In the genomic region with DNA sequence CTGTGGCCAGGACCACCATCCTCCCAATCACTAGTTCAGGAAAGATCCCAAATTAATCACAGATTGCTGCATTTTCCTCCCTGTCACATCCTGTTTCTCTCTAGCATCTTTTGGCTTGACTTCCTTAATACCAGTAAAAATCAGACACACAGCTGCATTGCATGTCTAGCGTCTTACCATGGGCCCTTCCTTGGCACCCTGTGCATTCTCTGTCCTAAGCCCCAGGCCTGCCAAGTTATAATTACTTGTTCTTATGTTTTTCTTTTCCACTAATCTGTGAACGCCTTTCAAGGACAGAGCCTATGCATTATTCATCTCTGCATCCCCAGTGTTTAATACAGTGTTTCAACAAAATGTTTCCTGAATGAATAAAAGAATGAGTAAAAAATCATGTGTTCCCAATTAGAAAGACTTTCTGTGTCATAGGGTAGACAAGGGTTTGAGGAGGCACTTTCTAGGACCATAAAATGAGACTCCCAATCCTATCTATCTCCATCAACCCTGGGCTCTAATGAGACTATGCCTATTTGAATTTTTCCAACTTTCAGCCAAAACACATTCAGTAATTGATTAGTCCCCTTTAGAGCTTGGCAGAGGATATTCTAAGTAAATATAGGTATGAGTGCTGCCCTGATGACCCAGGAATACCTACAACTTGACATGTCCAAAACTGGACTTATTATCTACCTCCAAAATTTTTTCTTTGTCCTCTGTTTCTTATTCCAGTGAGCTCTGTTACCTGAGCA, we compare ENCODE assay signal across 21 cellular contexts. TPM values are rescaled to one million over a fixed set of nuclear protein-coding genes. Genes with fewer than 3 reads are reported as not detected.
DNase-seq lines count a peak whose midpoint lies in the region; ATAC-seq and TF ChIP-seq lines count a peak whose summit lies in the region.
"Had no signal": no experiment of that assay in that cellular context is flagged by ENCODE, and none has a peak within 500 bp of the region (broad histone marks: within the 10 kb centered on the region; RNA-seq: fewer than 3 reads in every experiment).

No MANE protein-coding gene starts in this region.

- intact Hi-C loops in Right ventricle myocardium superior (cut with DNase I) (no loop called here), cardiac septum (cut with DNase I) (no loop called here), ascending aorta (cut with DNase I) (no loop called here), heart left ventricle (cut with DNase I) (no loop called here), aorta (cut with DNase I) (no loop called here)
- intact Hi-C loops in activated CD4-positive, alpha-beta T cell treated with anti-CD3 and anti-CD28 coated beads, Interleukin-2, amount 10 ng/mL, durations not matched to agents 24 days and 14 days (cut with micrococcal nuclease), result no loop called here

- H3K9me3 Mint-ChIP-seq in activated CD4-positive, alpha-beta T cell treated with anti-CD3 and anti-CD28 coated beads, Interleukin-2, amount 10 ng/mL, durations not matched to agents 24 days and 14 days, result peaks cover 5% of the 10 kb centered on the region

- TF ChIP-seq CTCF in ascending aorta (IDR thresholded peaks at IDR 0.05) (no peak), heart left ventricle (IDR thresholded peaks at IDR 0.05) (no peak)

- H3K27ac Mint-ChIP-seq in activated CD4-positive, alpha-beta T cell treated with anti-CD3 and anti-CD28 coated beads, Interleukin-2, amount 10 ng/mL, durations not matched to agents 24 days and 14 days, result no peak overlapping the region
- H3K27ac Mint-ChIP-seq: naive thymus-derived CD4-positive, alpha-beta T cell had no signal

- peaks cover 0 to 9% of the 10 kb centered on the region in 2 donors for H3K4me1 ChIP-seq in ascending aorta
- peaks cover 0 to 37% (median 9%) of the 10 kb centered on the region in 12 donors for H3K4me1 ChIP-seq in heart left ventricle
- peaks cover 2 to 11% of the 10 kb centered on the region in 2 donors for H3K4me1 ChIP-seq in aorta (ENCODE audit: control insufficient read depth in 1 of 2, insufficient read depth in 2 of 2, low read length in 2 of 2)

- peak; percentile 55 for ATAC-seq in Right ventricle myocardium superior (ENCODE audit: poor library complexity)
- ATAC-seq in heart left ventricle, result peak; percentile 32 to 66 (median 48)
- no peak for ATAC-seq in aorta (ENCODE audit: low FRiP score)
- ATAC-seq: naive thymus-derived CD4-positive, alpha-beta T cell; stimulated activated naive CD8-positive, alpha-beta T cell treated with anti-CD3 and anti-CD28 coated beads, Interleukin-15, Interleukin-2, amounts not matched to agents 100 U/mL and 50 U/mL, for 24 hours had no signal

- no peaks in the 10 kb centered on the region for H3K4me1 Mint-ChIP-seq in activated CD4-positive, alpha-beta T cell treated with anti-CD3 and anti-CD28 coated beads, Interleukin-2, amount 10 ng/mL, durations not matched to agents 24 days and 14 days

- H3K9me3 ChIP-seq in ascending aorta (no peaks in the 10 kb centered on the region), heart left ventricle (no peaks in the 10 kb centered on the region), aorta (ENCODE audit: control insufficient read depth, low read length) (no peaks in the 10 kb centered on the region)

- no peaks in the 10 kb centered on the region for H3K27me3 ChIP-seq in ascending aorta
- H3K27me3 ChIP-seq in heart left ventricle, result no peaks in the 10 kb centered on the region
- no peaks in the 10 kb centered on the region for H3K27me3 ChIP-seq in aorta (ENCODE audit: control insufficient read depth in 1 of 2, insufficient read depth in 2 of 2, low read length in 1 of 2)

- H3K36me3 ChIP-seq in ascending aorta (no peaks in the 10 kb centered on the region), heart left ventricle (no peaks in the 10 kb centered on the region), aorta (ENCODE audit: control insufficient read depth in 1 of 2, insufficient read depth in 2 of 2, low read length in 1 of 2) (no peaks in the 10 kb centered on the region)

- peak overlapping the region in 1 of 2 donors; percentile 17 for H3K4me3 ChIP-seq in ascending aorta
- no peak overlapping the region for H3K4me3 ChIP-seq in heart left ventricle
- H3K4me3 ChIP-seq in aorta (ENCODE audit: low read length in 2 of 2), result no peak overlapping the region
- H3K4me3 ChIP-seq: lung had no signal

- H3K27me3 Mint-ChIP-seq in activated CD4-positive, alpha-beta T cell treated with anti-CD3 and anti-CD28 coated beads, Interleukin-2, amount 10 ng/mL, durations not matched to agents 24 days and 14 days, result no peaks in the 10 kb centered on the region
- H3K27me3 Mint-ChIP-seq: naive thymus-derived CD4-positive, alpha-beta T cell had no signal

- no peak overlapping the region for H3K4me3 Mint-ChIP-seq in activated CD4-positive, alpha-beta T cell treated with anti-CD3 and anti-CD28 coated beads, Interleukin-2, amount 10 ng/mL, durations not matched to agents 24 days and 14 days
- H3K4me3 Mint-ChIP-seq: naive thymus-derived CD4-positive, alpha-beta T cell had no signal

- peak overlapping the region; percentile 46 to 56 for H3K27ac ChIP-seq in ascending aorta
- peak overlapping the region in 7 of 12 donors; percentile 10 to 53 (median 39) for H3K27ac ChIP-seq in heart left ventricle
- H3K27ac ChIP-seq in aorta (ENCODE audit: low read depth in 1 of 2, low read length in 2 of 2), result peak overlapping the region; percentile 14 to 39

- no peak for TF ChIP-seq POLR2A in heart left ventricle (IDR thresholded peaks at IDR 0.05)

- DNase-seq in Right ventricle myocardium superior, result no peak
- DNase-seq in cardiac septum (ENCODE audit: low spot score), result no peak
- no peak for DNase-seq in ascending aorta (ENCODE audit: low spot score in 2 of 2)
- DNase-seq in heart left ventricle, result no peak
- peak in 1 of 2 donors; percentile 38 for DNase-seq in aorta
- DNase-seq in T1000 (lab: John Stamatoyannopoulos, UW), result no peak
- DNase-seq in activated CD4-positive, alpha-beta T cell treated with anti-CD3 and anti-CD28 coated beads, Interleukin-2, amount 10 ng/mL, durations not matched to agents 24 days and 14 days, result no peak
- no peak for DNase-seq in NCI-H1694 treated with DMSO at 0.1 percent for 48 hours (lab: John Stamatoyannopoulos, UW)
- DNase-seq: DND-41; GOT3; naive thymus-derived CD4-positive, alpha-beta T cell; NCI-H187 treated with DMSO at 0.1 percent for 48 hours; OCI-M1; stimulated activated CD4-positive, alpha-beta T cell treated with anti-CD3 and anti-CD28 coated beads, Interleukin-12 subunit alpha, Interleukin-12 subunit beta, amount 100 ng/mL, for 4 hours; stimulated activated naive CD8-positive, alpha-beta T cell treated with anti-CD3 and anti-CD28 coated beads, Interleukin-15, Interleukin-2, amounts not matched to agents 100 U/mL and 50 U/mL, for 24 hours had no signal

- no peaks in the 10 kb centered on the region for H3K36me3 Mint-ChIP-seq in activated CD4-positive, alpha-beta T cell treated with anti-CD3 and anti-CD28 coated beads, Interleukin-2, amount 10 ng/mL, durations not matched to agents 24 days and 14 days (ENCODE audit: low read depth)

- 37 to 49% (median 41%) methylated on average over 2 of the region's 2 CpGs for WGBS in heart left ventricle, 4 donors
- 4 to 8% methylated on average over 2 of the region's 2 CpGs for WGBS in aorta, 2 donors

RNA-seq across cellular contexts. Expression of gene NT5C1B, which starts 10.3 kb away (rescaled TPM):
- total RNA-seq in Right ventricle myocardium superior (not detected), cardiac septum (not detected), ascending aorta (not detected), heart left ventricle (not detected), aorta (not detected)
- polyA plus RNA-seq in heart left ventricle (not detected), aorta (not detected)
- not detected in 2 replicates for total RNA-seq in activated CD4-positive, alpha-beta T cell treated with anti-CD3 and anti-CD28 coated beads, Interleukin-2, amount 10 ng/mL, durations not matched to agents 24 days and 14 days
- total RNA-seq: A172; frontal cortex; lung; naive thymus-derived CD4-positive, alpha-beta T cell; NCI-H460; SK-MEL-5; urinary bladder had no signal
- polyA plus RNA-seq: lung had no signal

RNA-seq across cellular contexts. Expression of gene RDH14, which starts 39.2 kb away (rescaled TPM):
- total RNA-seq in Right ventricle myocardium superior (45.5 TPM), cardiac septum (35.4 TPM), ascending aorta (51.2 TPM), heart left ventricle (10 to 100 TPM; 40.0 to 70.7 (median 49.0) TPM), aorta (10 to 100 TPM; 23.8 to 24.1 TPM)
- polyA plus RNA-seq in heart left ventricle (10 to 100 TPM; 33.9 to 41.0 TPM), aorta (10 to 100 TPM; 10.8 to 32.3 TPM)
- 14.2 and 15.1 TPM in 2 replicates for total RNA-seq in activated CD4-positive, alpha-beta T cell treated with anti-CD3 and anti-CD28 coated beads, Interleukin-2, amount 10 ng/mL, durations not matched to agents 24 days and 14 days
